In genomic region chr13:44413095-44413494, GRCh38 we compare ENCODE assay signal across 16 cellular contexts. TPM values are rescaled to one million over a fixed set of nuclear protein-coding genes. Genes with fewer than 3 reads are reported as not detected.
"Had no signal": no experiment of that assay in that cellular context is flagged by ENCODE, and none has a peak within 500 bp of the region (broad histone marks: within the 10 kb centered on the region; RNA-seq: fewer than 3 reads in every experiment).

No MANE protein-coding gene starts in this region.

- H3K27ac ChIP-seq: esophagus squamous epithelium, foreskin keratinocyte, hepatocyte, upper lobe of left lung had no signal

- DNase-seq: activated CD4-positive, alpha-beta T cell treated with anti-CD3 and anti-CD28 coated beads, Interleukin-2, amount 50 U/mL, for 1 hour; activated CD8-positive, alpha-beta memory T cell treated with anti-CD3 and anti-CD28 coated beads, Interleukin-2, amount 50 U/mL, for 4 hours; activated naive CD4-positive, alpha-beta T cell treated with anti-CD3 and anti-CD28 coated beads for 36 hours; activated T-cell treated with anti-CD3 and anti-CD28 coated beads, Interleukin-2, amount 50 U/mL, for 4 hours; anterior cingulate cortex; cerebellar nuclear complex; effector CD8-positive, alpha-beta T cell; esophagus squamous epithelium; foreskin keratinocyte; left cardiac atrium had no signal

- H3K4me1 ChIP-seq: esophagus squamous epithelium, foreskin keratinocyte, upper lobe of left lung had no signal

- H3K36me3 ChIP-seq: esophagus squamous epithelium, upper lobe of left lung had no signal

- H2AFZ ChIP-seq: hepatocyte had no signal

- H3K4me2 ChIP-seq: hepatocyte had no signal

- H3K4me3 ChIP-seq: esophagus squamous epithelium, hepatocyte, upper lobe of left lung had no signal

- H3K27me3 ChIP-seq: esophagus squamous epithelium, foreskin keratinocyte, hepatocyte, upper lobe of left lung had no signal

- FAIRE-seq: islet of Langerhans had no signal

- H3K79me2 ChIP-seq: hepatocyte had no signal

- H3K9me3 ChIP-seq: esophagus squamous epithelium, upper lobe of left lung had no signal

- ATAC-seq: activated CD4-positive, CD25-positive, alpha-beta regulatory T cell treated with anti-CD3 and anti-CD28 coated beads, Interleukin-2, amount 50 U/mL, for 24 hours; activated T-cell treated with anti-CD3 and anti-CD28 coated beads, Interleukin-2, amount 50 U/mL, for 4 hours; foreskin keratinocyte; natural killer cell treated with Interleukin-12 subunit alpha and Interleukin-12 subunit beta and Interleukin-15 and Interleukin-18, amount 100 ng/mL, for 72 hours had no signal

RNA-seq across cellular contexts. Expression of gene SERP2, which starts 39.5 kb away (rescaled TPM):
- total RNA-seq: T-helper 2 cell treated with Interferon-gamma antibody and Interleukin-4, amounts not matched to agents 100 ng/mL and 5 ng/mL, for 36 hours had no signal
